ENCODE assay signal across 8 cellular contexts in genomic region chr1:110207831-110208230, GRCh38. TPM values are rescaled to one million over a fixed set of nuclear protein-coding genes. Genes with fewer than 3 reads are reported as not detected.
DNase-seq lines count a peak whose midpoint lies in the region; ATAC-seq and TF ChIP-seq lines count a peak whose summit lies in the region.

No MANE protein-coding gene starts in this region.

- no peak overlapping the region for H3K4me3 Mint-ChIP-seq in activated naive CD8-positive, alpha-beta T cell treated with anti-CD3 and anti-CD28 coated beads for 36 hours

- no peaks in the 10 kb centered on the region for H3K36me3 Mint-ChIP-seq in activated naive CD8-positive, alpha-beta T cell treated with anti-CD3 and anti-CD28 coated beads for 36 hours

- H2AFZ ChIP-seq in KMS-11 (ENCODE audit: low read depth) (no peak overlapping the region), SU-DHL-6 (ENCODE audit: low read depth, low read length, severe bottlenecking) (no peak overlapping the region)

- H3K9me3 ChIP-seq in SU-DHL-6 (ENCODE audit: insufficient read depth, low read length) (no peaks in the 10 kb centered on the region), heart left ventricle (no peaks in the 10 kb centered on the region), sigmoid colon (no peaks in the 10 kb centered on the region)

- H3K9ac ChIP-seq in KMS-11 (no peak overlapping the region), SU-DHL-6 (ENCODE audit: low read length) (no peak overlapping the region)

- 22 to 29% (median 27%) methylated on average over 5 of the region's 5 CpGs for WGBS in heart left ventricle, 4 donors
- 26 to 35% methylated on average over 5 of the region's 5 CpGs for WGBS in sigmoid colon, 2 donors

- H3K27me3 ChIP-seq in KMS-11 (ENCODE audit: insufficient read depth, low read depth) (no peaks in the 10 kb centered on the region), SU-DHL-6 (ENCODE audit: low read length) (no peaks in the 10 kb centered on the region), heart left ventricle (peaks cover 0 to 13% (median 0%) of the 10 kb centered on the region in 9 donors), sigmoid colon (peaks cover 0 to 15% (median 0%) of the 10 kb centered on the region in 3 donors)

- no peaks in the 10 kb centered on the region for H3K9me2 ChIP-seq in SU-DHL-6 (replicated peaks; ENCODE audit: insufficient read depth, low read length)

- no peak overlapping the region for H3K27ac ChIP-seq in KMS-11
- no peak overlapping the region for H3K27ac ChIP-seq in SU-DHL-6 (ENCODE audit: low read depth, low read length)
- H3K27ac ChIP-seq in heart left ventricle, result no peak overlapping the region
- H3K27ac ChIP-seq in sigmoid colon, result no peak overlapping the region

- H3K4me3 ChIP-seq in KMS-11 (IDR thresholded peaks at IDR 0.05; ENCODE audit: insufficient read depth, low read depth, low read length) (no peak overlapping the region), SU-DHL-6 (ENCODE audit: insufficient read depth, low read length, poor library complexity, severe bottlenecking) (no peak overlapping the region), heart left ventricle (no peak overlapping the region), sigmoid colon (no peak overlapping the region)

- H3K4me1 ChIP-seq in KMS-11 (ENCODE audit: low read depth, poor library complexity, severe bottlenecking), result peaks cover 14% of the 10 kb centered on the region
- peaks cover 0 to 36% (median 18%) of the 10 kb centered on the region in 12 donors for H3K4me1 ChIP-seq in heart left ventricle
- H3K4me1 ChIP-seq in sigmoid colon, result peaks cover 0 to 30% (median 21%) of the 10 kb centered on the region in 4 donors

- TF ChIP-seq CTCF in KMS-11 (conservative IDR thresholded peaks at IDR 0.05; ENCODE audit: low read depth, low read length), result peak; percentile 71
- TF ChIP-seq CTCF in SU-DHL-6 (IDR thresholded peaks at IDR 0.05; ENCODE audit: insufficient read depth, low read length, poor library complexity, severe bottlenecking), result peak; percentile 70
- TF ChIP-seq CTCF in heart left ventricle (IDR thresholded peaks at IDR 0.05), result peak; percentile 81 to 97 (median 90)
- TF ChIP-seq CTCF in sigmoid colon (IDR thresholded peaks at IDR 0.05), result peak; percentile 55 to 83 (median 74)

- H3K79me2 ChIP-seq in KMS-11 (ENCODE audit: insufficient read depth, low read depth) (no peaks in the 10 kb centered on the region), SU-DHL-6 (ENCODE audit: insufficient read depth, low read length) (no peaks in the 10 kb centered on the region)

- TF ChIP-seq POLR2A in heart left ventricle (IDR thresholded peaks at IDR 0.05) (no peak), sigmoid colon (IDR thresholded peaks at IDR 0.05) (no peak)

- H3K4me1 Mint-ChIP-seq in activated naive CD8-positive, alpha-beta T cell treated with anti-CD3 and anti-CD28 coated beads for 36 hours, result peaks cover 43% of the 10 kb centered on the region

- peak overlapping the region; percentile 21 for H3K27ac Mint-ChIP-seq in activated naive CD8-positive, alpha-beta T cell treated with anti-CD3 and anti-CD28 coated beads for 36 hours

- H3K36me3 ChIP-seq in KMS-11 (ENCODE audit: insufficient read depth) (no peaks in the 10 kb centered on the region), SU-DHL-6 (ENCODE audit: low read length) (no peaks in the 10 kb centered on the region), heart left ventricle (no peaks in the 10 kb centered on the region), sigmoid colon (no peaks in the 10 kb centered on the region)

- H3F3A ChIP-seq in SU-DHL-6 (ENCODE audit: insufficient read depth), result peaks cover 10% of the 10 kb centered on the region

- H3K9me3 Mint-ChIP-seq in activated naive CD8-positive, alpha-beta T cell treated with anti-CD3 and anti-CD28 coated beads for 36 hours, result no peaks in the 10 kb centered on the region

- ATAC-seq in heart left ventricle (peak; percentile 34 to 59 (median 46)), HG02870 (IDR thresholded peaks at IDR 0.05; ENCODE audit: unreplicated experiment) (no peak), GM18519 (IDR thresholded peaks at IDR 0.05; ENCODE audit: low FRiP score, unreplicated experiment) (no peak)

- H3K27me3 Mint-ChIP-seq in activated naive CD8-positive, alpha-beta T cell treated with anti-CD3 and anti-CD28 coated beads for 36 hours, result no peaks in the 10 kb centered on the region

- H3K4me2 ChIP-seq in KMS-11 (no peak overlapping the region), SU-DHL-6 (ENCODE audit: low read depth, low read length, poor library complexity, severe bottlenecking) (no peak overlapping the region)

- H4K20me1 ChIP-seq in KMS-11 (ENCODE audit: insufficient read depth), result no peaks in the 10 kb centered on the region
- H4K20me1 ChIP-seq in SU-DHL-6 (ENCODE audit: low read depth, low read length), result no peaks in the 10 kb centered on the region

- intact Hi-C loops in heart left ventricle (cut with DNase I), result loop anchor here (1.0 to 10.0 kb wide), 6 partner anchors 104 to 407 kb away; partner anchors contain the start of gene LAMTOR5 (in 2 of the 10)
- intact Hi-C loops in sigmoid colon (cut with DNase I), result loop anchor here (1.0 to 5.0 kb wide), 2 partner anchors 104 to 199 kb away; partner anchors contain the start of gene LAMTOR5

- DNase-seq in DMS153 (lab: John Stamatoyannopoulos, UW) (peak; percentile 15), heart left ventricle (peak; percentile 63 to 81 (median 72)), sigmoid colon (no peak)
- DNase-seq in activated naive CD8-positive, alpha-beta T cell treated with anti-CD3 and anti-CD28 coated beads for 36 hours, result peak; percentile 76

- TF ChIP-seq EP300 in sigmoid colon (IDR thresholded peaks at IDR 0.05), result no peak

RNA-seq across cellular contexts. Expression of gene KCNC4, which starts 2.3 kb away (rescaled TPM):
- 1 to 10 TPM; 6.9 to 8.0 TPM for total RNA-seq in activated naive CD8-positive, alpha-beta T cell treated with anti-CD3 and anti-CD28 coated beads for 36 hours
- total RNA-seq in heart left ventricle (10 to 100 TPM in 3 of 9 donors, 1 to 10 TPM in 6; 4.9 to 15.2 (median 6.7) TPM), sigmoid colon (1 to 10 TPM; 1.8 to 6.4 (median 3.2) TPM)
- polyA plus RNA-seq in heart left ventricle (1 to 10 TPM; 2.4 to 3.1 TPM), sigmoid colon (1 to 10 TPM in 1 of 3 donors, under 1 TPM in 2; 0.60 to 3.6 (median 0.69) TPM)

RNA-seq across cellular contexts. Expression of gene SLC6A17, which starts 57.5 kb away (rescaled TPM):
- total RNA-seq in activated naive CD8-positive, alpha-beta T cell treated with anti-CD3 and anti-CD28 coated beads for 36 hours, result under 1 TPM; 0.04 to 0.10 TPM
- total RNA-seq in heart left ventricle, result under 1 TPM in 7 of 9 donors, not detected in 2; 0.07 to 0.50 (median 0.32) TPM
- polyA plus RNA-seq in heart left ventricle, result under 1 TPM in 1 of 2 donors, not detected in 1; 0.15 TPM
- total RNA-seq in sigmoid colon, result under 1 TPM in 3 of 4 donors, not detected in 1; 0.36 to 0.83 (median 0.41) TPM
- polyA plus RNA-seq in sigmoid colon, result under 1 TPM in 2 of 3 donors, not detected in 1; under 0.01 to 0.20 TPM

Comparison
In these comparisons a context has a peak if more than half of its experiments do, and no peak if none do; other contexts are left out.
1. ATAC-seq: peak in heart left ventricle (4 of 4); none in HG02870 (single experiment) and GM18519 (single experiment).
2. Peak in every context shown above with its lines, with median percentiles within 50 percentile points of each other: CTCF ChIP-seq.